ENCODE assay signal across 23 cellular contexts in genomic region chr11:122337241-122338176, GRCh38.
DNase-seq lines count a peak whose midpoint lies in the region; ATAC-seq and TF ChIP-seq lines count a peak whose summit lies in the region.
"Had no signal": no experiment of that assay in that cellular context is flagged by ENCODE, and none has a peak within 500 bp of the region (broad histone marks: within the 10 kb centered on the region; RNA-seq: fewer than 3 reads in every experiment).

No MANE protein-coding gene starts in this region.

- no peaks in the 10 kb centered on the region for H3K36me3 ChIP-seq in cardiac muscle cell
- H3K36me3 ChIP-seq: BLaER1, upper lobe of right lung had no signal

- peaks cover 64% of the 10 kb centered on the region for H3K4me1 ChIP-seq in cardiac muscle cell (ENCODE audit: low read depth)
- H3K4me1 ChIP-seq: BLaER1 had no signal

- H3K4me1 Mint-ChIP-seq in neural crest cell: peaks cover 7% of the 10 kb centered on the region
- H3K4me1 Mint-ChIP-seq: activated naive CD8-positive, alpha-beta T cell treated with anti-CD3 and anti-CD28 coated beads for 36 hours had no signal

- no peak overlapping the region for H3K4me3 Mint-ChIP-seq in neural crest cell
- H3K4me3 Mint-ChIP-seq: activated CD4-positive, alpha-beta memory T cell treated with anti-CD3 and anti-CD28 coated beads for 36 hours; activated naive CD8-positive, alpha-beta T cell treated with anti-CD3 and anti-CD28 coated beads for 36 hours had no signal

- peak in 1 of 2 experiments; percentile 65 for DNase-seq in HL-60 (ENCODE audit: low read depth in 1 of 2, low spot score in 1 of 2)
- DNase-seq in UCSD-AML1 (lab: John Stamatoyannopoulos, UW; ENCODE audit: unreplicated experiment): peak; percentile 28
- peak; percentile 18 to 46 for DNase-seq in cardiac muscle cell (ENCODE audit: low read depth in 1 of 2, low spot score in 1 of 2)
- no peak for DNase-seq in neural crest cell (ENCODE audit: low read depth, low spot score)
- DNase-seq in T1000 (lab: John Stamatoyannopoulos, UW): no peak
- no peak for DNase-seq in H4 (ENCODE audit: low spot score)
- DNase-seq in NCI-H446 treated with DMSO at 0.1 percent for 48 hours (lab: John Stamatoyannopoulos, UW): no peak
- DNase-seq: activated CD4-positive, alpha-beta memory T cell treated with anti-CD3 and anti-CD28 coated beads for 36 hours; activated CD8-positive, alpha-beta memory T cell treated with anti-CD3 and anti-CD28 coated beads, Interleukin-2, amount 50 U/mL, for 48 hours; activated naive CD8-positive, alpha-beta T cell treated with anti-CD3 and anti-CD28 coated beads for 36 hours; COR-L47; foreskin fibroblast; GDM1; Karpas-422; NCI-H1092; NCI-H187 treated with DMSO at 0.1 percent for 48 hours; RPMI8226; SK-N-SH; upper lobe of right lung had no signal

- peak overlapping the region; percentile 72 for H3K27ac Mint-ChIP-seq in neural crest cell (ENCODE audit: unreplicated experiment)
- H3K27ac Mint-ChIP-seq: activated CD4-positive, alpha-beta memory T cell treated with anti-CD3 and anti-CD28 coated beads for 36 hours; activated naive CD8-positive, alpha-beta T cell treated with anti-CD3 and anti-CD28 coated beads for 36 hours had no signal

- H3K9me3 ChIP-seq in cardiac muscle cell (ENCODE audit: low read depth): no peaks in the 10 kb centered on the region
- H3K9me3 ChIP-seq: BLaER1, SK-N-SH, upper lobe of right lung had no signal

- H3K27ac ChIP-seq in HL-60 (replicated peaks) (peak overlapping the region; percentile 73), cardiac muscle cell (peak overlapping the region; percentile 77)
- H3K27ac ChIP-seq: BLaER1, epithelial cell of prostate, skin epidermis, upper lobe of right lung had no signal

- no peaks in the 10 kb centered on the region for H3K27me3 ChIP-seq in HL-60 (ENCODE audit: insufficient read depth, poor library complexity, severe bottlenecking)
- no peaks in the 10 kb centered on the region for H3K27me3 ChIP-seq in cardiac muscle cell
- H3K27me3 ChIP-seq: BLaER1, upper lobe of right lung had no signal

- H3K4me3 ChIP-seq in HL-60 (replicated peaks; ENCODE audit: insufficient read depth, low read length) (no peak overlapping the region), cardiac muscle cell (no peak overlapping the region)
- H3K4me3 ChIP-seq: BLaER1, skin epidermis, upper lobe of right lung had no signal

- peaks cover 2% of the 10 kb centered on the region for H3K9me3 Mint-ChIP-seq in neural crest cell
- H3K9me3 Mint-ChIP-seq: activated CD4-positive, alpha-beta memory T cell treated with anti-CD3 and anti-CD28 coated beads for 36 hours; activated naive CD8-positive, alpha-beta T cell treated with anti-CD3 and anti-CD28 coated beads for 36 hours had no signal

- ATAC-seq in HG02623 (IDR thresholded peaks at IDR 0.05; ENCODE audit: unreplicated experiment): no peak
- ATAC-seq: upper lobe of right lung had no signal

- no peaks in the 10 kb centered on the region for H3K27me3 Mint-ChIP-seq in neural crest cell (ENCODE audit: low read depth)
- H3K27me3 Mint-ChIP-seq: activated CD4-positive, alpha-beta memory T cell treated with anti-CD3 and anti-CD28 coated beads for 36 hours had no signal

- TF ChIP-seq CTCF in HL-60 (IDR thresholded peaks at IDR 0.05; ENCODE audit: insufficient read depth, low read length) (no peak), cardiac muscle cell (IDR thresholded peaks at IDR 0.05; ENCODE audit: low read depth, low read length) (no peak), neural crest cell (conservative IDR thresholded peaks at IDR 0.05) (no peak)

- H3K36me3 Mint-ChIP-seq in neural crest cell (ENCODE audit: low read depth): no peaks in the 10 kb centered on the region
- H3K36me3 Mint-ChIP-seq: activated CD4-positive, alpha-beta memory T cell treated with anti-CD3 and anti-CD28 coated beads for 36 hours; activated naive CD8-positive, alpha-beta T cell treated with anti-CD3 and anti-CD28 coated beads for 36 hours had no signal

Comparison
In these comparisons a context has a peak if more than half of its experiments do, and no peak if none do; other contexts are left out.
1. DNase-seq: peak in UCSD-AML1 (single experiment) and cardiac muscle cell (2 of 2); none in neural crest cell (single experiment), T1000 (single experiment), H4 (single experiment) and NCI-H446 treated with DMSO at 0.1 percent for 48 hours (single experiment).